ENCODE assay signal across 1 cellular context in the genomic region with DNA sequence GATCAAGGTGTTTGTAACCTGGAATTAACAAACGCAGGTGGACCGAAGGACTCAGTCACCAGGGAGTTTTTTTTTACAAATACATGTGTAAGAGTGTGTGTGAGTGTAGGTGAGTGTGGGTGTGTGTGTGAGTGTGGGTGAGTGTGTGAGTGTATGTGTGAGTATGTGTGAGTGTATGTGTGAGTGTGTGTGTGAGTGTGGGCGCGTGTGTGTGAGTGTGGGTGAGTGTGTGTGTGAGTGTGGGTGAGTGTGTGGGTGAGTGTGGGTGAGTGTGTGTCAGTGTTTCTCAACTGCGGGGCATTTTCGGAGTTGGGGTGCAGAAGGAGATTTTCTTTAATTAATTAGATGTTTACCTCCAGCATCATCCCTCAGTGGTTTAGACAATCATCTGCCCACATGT.
TF ChIP-seq lines count a peak whose summit lies in the region.

No MANE protein-coding gene starts in this region.

TF ChIP-seq in H1, 55 proteins besides CTCF, POLR2A, EP300 and RAD21 (continued from another document):
- TF ChIP-seq, protein P1, sequence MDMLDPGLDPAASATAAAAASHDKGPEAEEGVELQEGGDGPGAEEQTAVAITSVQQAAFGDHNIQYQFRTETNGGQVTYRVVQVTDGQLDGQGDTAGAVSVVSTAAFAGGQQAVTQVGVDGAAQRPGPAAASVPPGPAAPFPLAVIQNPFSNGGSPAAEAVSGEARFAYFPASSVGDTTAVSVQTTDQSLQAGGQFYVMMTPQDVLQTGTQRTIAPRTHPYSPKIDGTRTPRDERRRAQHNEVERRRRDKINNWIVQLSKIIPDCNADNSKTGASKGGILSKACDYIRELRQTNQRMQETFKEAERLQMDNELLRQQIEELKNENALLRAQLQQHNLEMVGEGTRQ (IDR thresholded peaks at IDR 0.05; ENCODE audit: low read length) = no peak
- TF ChIP-seq CTBP2 (IDR thresholded peaks at IDR 0.05; ENCODE audit: borderline replicate concordance, insufficient read depth, insufficient read length, low read length) (no peak), JUN (IDR thresholded peaks at IDR 0.05; ENCODE audit: low read depth, low read length) (no peak), BACH1 (IDR thresholded peaks at IDR 0.05; ENCODE audit: low read length) (no peak), CEBPB (IDR thresholded peaks at IDR 0.05; ENCODE audit: low read depth, low read length) (no peak), RBBP5 (IDR thresholded peaks at IDR 0.05; ENCODE audit: borderline replicate concordance, low read depth, low read length) (no peak), SUZ12 (IDR thresholded peaks at IDR 0.05; ENCODE audit: low read length) (no peak)
TF ChIP-seq in H1: peak in this region for 0.
